32 cellular contexts compared by ENCODE assay signal in the genomic region with DNA sequence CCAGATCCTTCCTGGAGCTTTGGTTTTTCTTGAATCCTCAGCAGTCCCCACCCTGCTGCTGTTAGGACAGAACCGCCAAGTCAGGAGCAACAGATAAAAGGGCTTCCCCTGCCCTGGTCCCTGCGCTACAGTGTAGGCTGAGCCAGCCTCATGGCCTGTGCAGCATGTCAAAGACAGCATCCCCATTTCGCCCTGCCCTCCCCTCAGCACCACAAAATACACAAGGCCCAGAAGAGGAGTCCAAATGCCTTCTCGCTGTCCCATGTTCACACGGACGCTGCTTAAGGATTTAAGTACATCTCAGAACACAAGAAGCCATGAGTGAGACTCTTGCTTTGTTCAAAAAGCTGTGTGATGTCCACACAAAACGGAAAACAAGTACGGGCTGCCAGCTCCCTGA.
"Had no signal": no experiment of that assay in that cellular context is flagged by ENCODE, and none has a peak within 500 bp of the region (broad histone marks: within the 10 kb centered on the region; RNA-seq: fewer than 3 reads in every experiment).

No MANE protein-coding gene starts in this region.

- H3K36me3 Mint-ChIP-seq: activated CD4-positive, alpha-beta memory T cell treated with anti-CD3 and anti-CD28 coated beads for 36 hours had no signal

- H3K4me3 Mint-ChIP-seq: activated B cell treated with CpG ODN at 0.5 μM for 24 hours; activated CD4-positive, alpha-beta memory T cell treated with anti-CD3 and anti-CD28 coated beads for 36 hours; activated CD4-positive, alpha-beta T cell treated with anti-CD3 and anti-CD28 coated beads, Interleukin-2, amount 10 ng/mL, durations not matched to agents 24 days and 14 days; activated CD8-positive, alpha-beta T cell treated with anti-CD3 and anti-CD28 coated beads for 36 hours; activated naive CD4-positive, alpha-beta T cell treated with anti-CD3 and anti-CD28 coated beads for 36 hours; activated naive CD8-positive, alpha-beta T cell treated with anti-CD3 and anti-CD28 coated beads for 36 hours; activated T-cell treated with anti-CD3 and anti-CD28 coated beads, Interleukin-2, amount 50 U/mL, for 4 hours; activated T-cell treated with anti-CD3 and anti-CD28 coated beads, Interleukin-2, amount 50 U/mL, for 72 hours; activated T-helper 1 cell treated with anti-CD3 and anti-CD28 coated beads, Interleukin-12 subunit alpha, Interleukin-12 subunit beta, Interleukin-2, Interleukin-4 antibody, amounts not matched to agents 30 ng/mL and 10 ng/mL and 1 ng/mL, durations not matched to agents 14 hours and 24 hours and 36 hours; activated T-helper 17 cell treated with anti-CD3 and anti-CD28 coated beads, Interleukin-2, amount 50 U/mL, for 72 hours; T-helper 1 cell treated with Interleukin-12 subunit alpha and Interleukin-12 subunit beta and Interleukin-4 antibody, amounts not matched to agents 30 μg/mL and 1 μg/mL, for 36 hours; T-helper 2 cell treated with Interferon-gamma antibody and Interleukin-4, amounts not matched to agents 5 μg/mL and 100 μg/mL, for 36 hours had no signal

- H3K36me3 ChIP-seq: adrenal gland, brain microvascular endothelial cell, breast epithelium had no signal

- H3K4me1 Mint-ChIP-seq: activated B cell treated with CpG ODN at 0.5 μM for 24 hours; activated naive CD8-positive, alpha-beta T cell treated with anti-CD3 and anti-CD28 coated beads for 36 hours; activated T-helper 17 cell treated with anti-CD3 and anti-CD28 coated beads, Interleukin-2, amount 50 U/mL, for 72 hours had no signal

- H3K27ac Mint-ChIP-seq: activated B cell treated with CpG ODN at 0.5 μM for 24 hours; activated CD4-positive, alpha-beta memory T cell treated with anti-CD3 and anti-CD28 coated beads for 36 hours; activated CD4-positive, alpha-beta T cell treated with anti-CD3 and anti-CD28 coated beads, Interleukin-2, amount 10 ng/mL, durations not matched to agents 24 days and 14 days; activated CD8-positive, alpha-beta T cell treated with anti-CD3 and anti-CD28 coated beads for 36 hours; activated naive CD4-positive, alpha-beta T cell treated with anti-CD3 and anti-CD28 coated beads for 36 hours; activated naive CD8-positive, alpha-beta T cell treated with anti-CD3 and anti-CD28 coated beads for 36 hours; activated T-cell treated with anti-CD3 and anti-CD28 coated beads, Interleukin-2, amount 50 U/mL, for 72 hours; activated T-helper 1 cell treated with anti-CD3 and anti-CD28 coated beads, Interleukin-12 subunit alpha, Interleukin-12 subunit beta, Interleukin-2, Interleukin-4 antibody, amounts not matched to agents 30 ng/mL and 10 ng/mL and 1 ng/mL, durations not matched to agents 14 hours and 24 hours and 36 hours; activated T-helper 17 cell treated with anti-CD3 and anti-CD28 coated beads, Interleukin-2, amount 50 U/mL, for 72 hours; T-helper 1 cell treated with Interleukin-12 subunit alpha and Interleukin-12 subunit beta and Interleukin-4 antibody, amounts not matched to agents 30 μg/mL and 1 μg/mL, for 36 hours; T-helper 2 cell treated with Interferon-gamma antibody and Interleukin-4, amounts not matched to agents 5 μg/mL and 100 μg/mL, for 36 hours had no signal

- H3K27me3 ChIP-seq: adrenal gland, body of pancreas, brain microvascular endothelial cell, breast epithelium had no signal

- H3K4me1 ChIP-seq: adrenal gland, body of pancreas, breast epithelium had no signal

- H3K4me3 ChIP-seq: adrenal gland, body of pancreas, breast epithelium had no signal

- H3K9me3 Mint-ChIP-seq: activated CD4-positive, alpha-beta T cell treated with anti-CD3 and anti-CD28 coated beads, Interleukin-2, amount 10 ng/mL, durations not matched to agents 24 days and 14 days; activated T-helper 1 cell treated with anti-CD3 and anti-CD28 coated beads, Interleukin-12 subunit alpha, Interleukin-12 subunit beta, Interleukin-2, Interleukin-4 antibody, amounts not matched to agents 30 ng/mL and 10 ng/mL and 1 ng/mL, durations not matched to agents 14 hours and 24 hours and 36 hours; activated T-helper 17 cell treated with anti-CD3 and anti-CD28 coated beads, Interleukin-2, amount 50 U/mL, for 72 hours; T-helper 1 cell treated with Interleukin-12 subunit alpha and Interleukin-12 subunit beta and Interleukin-4 antibody, amounts not matched to agents 30 μg/mL and 1 μg/mL, for 36 hours had no signal

- H3K27me3 Mint-ChIP-seq: activated CD4-positive, alpha-beta memory T cell treated with anti-CD3 and anti-CD28 coated beads for 36 hours; activated CD8-positive, alpha-beta T cell treated with anti-CD3 and anti-CD28 coated beads for 36 hours; activated naive CD8-positive, alpha-beta T cell treated with anti-CD3 and anti-CD28 coated beads for 36 hours had no signal

- H3K9me3 ChIP-seq: adrenal gland, body of pancreas had no signal

- DNase-seq: activated B cell treated with CpG ODN at 0.5 μM for 24 hours; activated CD4-positive, alpha-beta memory T cell treated with anti-CD3 and anti-CD28 coated beads for 36 hours; activated CD4-positive, alpha-beta T cell treated with anti-CD3 and anti-CD28 coated beads for 4 hours; activated CD4-positive, alpha-beta T cell treated with anti-CD3 and anti-CD28 coated beads, Interleukin-2, amount 10 ng/mL, durations not matched to agents 24 days and 14 days; activated CD4-positive, alpha-beta T cell treated with anti-CD3 and anti-CD28 coated beads, Interleukin-2, amount 50 U/mL, for 1 hour; activated CD4-positive, alpha-beta T cell treated with anti-CD3 and anti-CD28 coated beads, Interleukin-2, amount 50 U/mL, for 4 hours; activated CD4-positive, CD25-positive, alpha-beta regulatory T cell treated with anti-CD3 and anti-CD28 coated beads, Interleukin-2, amount 50 U/mL, for 72 hours; activated CD8-positive, alpha-beta T cell treated with anti-CD3 and anti-CD28 coated beads for 36 hours; activated effector memory CD4-positive, alpha-beta T cell treated with anti-CD3 and anti-CD28 coated beads, Interleukin-2, amount 50 U/mL, for 16 hours; activated gamma-delta T cell treated with Interleukin-2 at 50 U/mL for 16 hours; activated naive CD4-positive, alpha-beta T cell; activated naive CD4-positive, alpha-beta T cell treated with anti-CD3 and anti-CD28 coated beads for 36 hours; activated naive CD4-positive, alpha-beta T cell treated with anti-CD3 and anti-CD28 coated beads, Interleukin-2, amount 50 U/mL, for 16 hours; activated naive CD8-positive, alpha-beta T cell treated with anti-CD3 and anti-CD28 coated beads for 36 hours; activated T-cell treated with anti-CD3 and anti-CD28 coated beads for 4 hours; activated T-cell treated with anti-CD3 and anti-CD28 coated beads, Interleukin-2, amount 50 U/mL, for 1 hour; activated T-cell treated with anti-CD3 and anti-CD28 coated beads, Interleukin-2, amount 50 U/mL, for 4 hours; activated T-cell treated with anti-CD3 and anti-CD28 coated beads, Interleukin-2, amount 50 U/mL, for 72 hours; amniotic stem cell; body of pancreas; brain microvascular endothelial cell; central memory CD4-positive, alpha-beta T cell; T-helper 1 cell; T-helper 2 cell; T-helper 9 cell had no signal

- H3K27ac ChIP-seq: adrenal gland, body of pancreas, brain microvascular endothelial cell, breast epithelium had no signal

- ATAC-seq: activated CD8-positive, alpha-beta T cell treated with anti-CD3 and anti-CD28 coated beads for 36 hours; activated naive CD4-positive, alpha-beta T cell treated with anti-CD3 and anti-CD28 coated beads, Interleukin-2, amount 50 U/mL, for 72 hours; activated T-cell treated with anti-CD3 and anti-CD28 coated beads, Interleukin-2, amount 50 U/mL, for 4 hours; activated T-cell treated with anti-CD3 and anti-CD28 coated beads, Interleukin-2, amount 50 U/mL, for 72 hours; activated T-helper 17 cell treated with anti-CD3 and anti-CD28 coated beads, Interleukin-2, amount 50 U/mL, for 72 hours; body of pancreas had no signal
